Comparison of ENCODE assay signal across 1 cellular context in genomic region chr22:25751174-25751581, GRCh38.
TF ChIP-seq lines count a peak whose summit lies in the region.

No MANE protein-coding gene starts in this region.

TF ChIP-seq in A549, 52 proteins besides CTCF, POLR2A, EP300 and RAD21 (continued from another document):
- TF ChIP-seq ZNF302 (CRISPR knock-in tag; IDR thresholded peaks at IDR 0.05) (no peak), RNF2 (IDR thresholded peaks at IDR 0.05; ENCODE audit: borderline replicate concordance, low read depth) (no peak), HEYL (CRISPR knock-in tag; IDR thresholded peaks at IDR 0.05) (no peak), CHD2 (IDR thresholded peaks at IDR 0.05; ENCODE audit: low read length, partially characterized antibody) (no peak)
- TF ChIP-seq, protein P1, sequence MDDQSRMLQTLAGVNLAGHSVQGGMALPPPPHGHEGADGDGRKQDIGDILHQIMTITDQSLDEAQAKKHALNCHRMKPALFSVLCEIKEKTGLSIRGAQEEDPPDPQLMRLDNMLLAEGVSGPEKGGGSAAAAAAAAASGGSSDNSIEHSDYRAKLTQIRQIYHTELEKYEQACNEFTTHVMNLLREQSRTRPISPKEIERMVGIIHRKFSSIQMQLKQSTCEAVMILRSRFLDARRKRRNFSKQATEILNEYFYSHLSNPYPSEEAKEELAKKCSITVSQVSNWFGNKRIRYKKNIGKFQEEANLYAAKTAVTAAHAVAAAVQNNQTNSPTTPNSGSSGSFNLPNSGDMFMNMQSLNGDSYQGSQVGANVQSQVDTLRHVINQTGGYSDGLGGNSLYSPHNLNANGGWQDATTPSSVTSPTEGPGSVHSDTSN (IDR thresholded peaks at IDR 0.05): no peak
